ENCODE assay signal across 17 cellular contexts in genomic region chr4:108146346-108146745, GRCh38. TPM values are rescaled to one million over a fixed set of nuclear protein-coding genes. Genes with fewer than 3 reads are reported as not detected.
DNase-seq lines count a peak whose midpoint lies in the region; ATAC-seq and TF ChIP-seq lines count a peak whose summit lies in the region.
"Had no signal": no experiment of that assay in that cellular context is flagged by ENCODE, and none has a peak within 500 bp of the region (broad histone marks: within the 10 kb centered on the region; RNA-seq: fewer than 3 reads in every experiment).

No MANE protein-coding gene starts in this region.

- peaks cover 98% of the 10 kb centered on the region for H3K79me2 ChIP-seq in DND-41 (ENCODE audit: insufficient read depth, low read length)

- no peaks in the 10 kb centered on the region for H3K9me3 Mint-ChIP-seq in activated T-cell treated with anti-CD3 and anti-CD28 coated beads, Interleukin-2, amount 50 U/mL, for 72 hours
- H3K9me3 Mint-ChIP-seq in activated CD8-positive, alpha-beta T cell treated with anti-CD3 and anti-CD28 coated beads, Interleukin-2, amount 10 ng/mL, durations not matched to agents 7 days and 5 days (ENCODE audit: insufficient read depth) = no peaks in the 10 kb centered on the region
- H3K9me3 Mint-ChIP-seq in naive thymus-derived CD4-positive, alpha-beta T cell = no peaks in the 10 kb centered on the region
- H3K9me3 Mint-ChIP-seq in stimulated activated memory B cell treated with anti-CD40 and anti-IgM and Interleukin-4, amounts not matched to agents 10 μg/mL and 1 μg/mL and 100 μg/mL, for 72 hours = no peaks in the 10 kb centered on the region

- peaks cover 95% of the 10 kb centered on the region for H3K4me1 Mint-ChIP-seq in activated T-cell treated with anti-CD3 and anti-CD28 coated beads, Interleukin-2, amount 50 U/mL, for 72 hours (ENCODE audit: low read depth)
- H3K4me1 Mint-ChIP-seq in activated CD8-positive, alpha-beta T cell treated with anti-CD3 and anti-CD28 coated beads, Interleukin-2, amount 10 ng/mL, durations not matched to agents 7 days and 5 days (ENCODE audit: low read depth) = peaks cover 88% of the 10 kb centered on the region
- H3K4me1 Mint-ChIP-seq in naive thymus-derived CD4-positive, alpha-beta T cell = peaks cover 51 to 94% (median 92%) of the 10 kb centered on the region in 7 donors
- no peaks in the 10 kb centered on the region for H3K4me1 Mint-ChIP-seq in stimulated activated memory B cell treated with anti-CD40 and anti-IgM and Interleukin-4, amounts not matched to agents 10 μg/mL and 1 μg/mL and 100 μg/mL, for 72 hours

- no peak overlapping the region for H3K4me3 ChIP-seq in DND-41 (ENCODE audit: low read depth in 1 of 2, low read length in 2 of 2)
- peak overlapping the region; percentile 31 for H3K4me3 ChIP-seq in naive thymus-derived CD4-positive, alpha-beta T cell (ENCODE audit: low read length)
- H3K4me3 ChIP-seq: HAP-1 had no signal

- ATAC-seq in activated T-cell treated with anti-CD3 and anti-CD28 coated beads, Interleukin-2, amount 50 U/mL, for 72 hours (replicated peaks in 1 of 2) = no peak
- ATAC-seq in DND-41 (ENCODE audit: insufficient read depth, low read depth) = no peak
- no peak for ATAC-seq in activated CD8-positive, alpha-beta T cell treated with anti-CD3 and anti-CD28 coated beads, Interleukin-2, amount 10 ng/mL, durations not matched to agents 7 days and 5 days
- peak; percentile 50 for ATAC-seq in naive thymus-derived CD4-positive, alpha-beta T cell
- no peak for ATAC-seq in stimulated activated memory B cell treated with anti-CD40 and anti-IgM and Interleukin-4, amounts not matched to agents 10 μg/mL and 1 μg/mL and 100 μg/mL, for 72 hours
- ATAC-seq: PC-3 had no signal

- H3K4me3 Mint-ChIP-seq in activated T-cell treated with anti-CD3 and anti-CD28 coated beads, Interleukin-2, amount 50 U/mL, for 72 hours = peak overlapping the region; percentile 55 to 82
- H3K4me3 Mint-ChIP-seq in activated CD8-positive, alpha-beta T cell treated with anti-CD3 and anti-CD28 coated beads, Interleukin-2, amount 10 ng/mL, durations not matched to agents 7 days and 5 days = peak overlapping the region; percentile 4
- H3K4me3 Mint-ChIP-seq in naive thymus-derived CD4-positive, alpha-beta T cell = peak overlapping the region in 9 of 10 donors; percentile 66 to 86 (median 81)
- H3K4me3 Mint-ChIP-seq in stimulated activated memory B cell treated with anti-CD40 and anti-IgM and Interleukin-4, amounts not matched to agents 10 μg/mL and 1 μg/mL and 100 μg/mL, for 72 hours = no peak overlapping the region

- no peaks in the 10 kb centered on the region for H3K9me3 ChIP-seq in DND-41 (ENCODE audit: insufficient read depth, low read length, severe bottlenecking)
- no peaks in the 10 kb centered on the region for H3K9me3 ChIP-seq in naive thymus-derived CD4-positive, alpha-beta T cell (ENCODE audit: control insufficient read depth in 2 of 3, low read length in 3 of 3)
- H3K9me3 ChIP-seq: BE2C, HAP-1 had no signal

- in situ Hi-C loops in KBM-7 (cut with MboI; ENCODE audit: low pct_unique_long_range_greater_than_20kb, low sequenced_read_pairs) = no loop called here

- no peaks in the 10 kb centered on the region for H3K27me3 Mint-ChIP-seq in activated T-cell treated with anti-CD3 and anti-CD28 coated beads, Interleukin-2, amount 50 U/mL, for 72 hours (ENCODE audit: low read depth)
- H3K27me3 Mint-ChIP-seq in activated CD8-positive, alpha-beta T cell treated with anti-CD3 and anti-CD28 coated beads, Interleukin-2, amount 10 ng/mL, durations not matched to agents 7 days and 5 days (ENCODE audit: low read depth) = no peaks in the 10 kb centered on the region
- no peaks in the 10 kb centered on the region for H3K27me3 Mint-ChIP-seq in naive thymus-derived CD4-positive, alpha-beta T cell
- peaks cover 23% of the 10 kb centered on the region for H3K27me3 Mint-ChIP-seq in stimulated activated memory B cell treated with anti-CD40 and anti-IgM and Interleukin-4, amounts not matched to agents 10 μg/mL and 1 μg/mL and 100 μg/mL, for 72 hours

- H3K27ac Mint-ChIP-seq in activated T-cell treated with anti-CD3 and anti-CD28 coated beads, Interleukin-2, amount 50 U/mL, for 72 hours = peak overlapping the region; percentile 85
- peak overlapping the region; percentile 75 for H3K27ac Mint-ChIP-seq in activated CD8-positive, alpha-beta T cell treated with anti-CD3 and anti-CD28 coated beads, Interleukin-2, amount 10 ng/mL, durations not matched to agents 7 days and 5 days
- H3K27ac Mint-ChIP-seq in naive thymus-derived CD4-positive, alpha-beta T cell = peak overlapping the region; percentile 50 to 97 (median 92)
- no peak overlapping the region for H3K27ac Mint-ChIP-seq in stimulated activated memory B cell treated with anti-CD40 and anti-IgM and Interleukin-4, amounts not matched to agents 10 μg/mL and 1 μg/mL and 100 μg/mL, for 72 hours

- H2AFZ ChIP-seq in DND-41 (ENCODE audit: low read depth, low read length) = no peak overlapping the region

- peaks cover 10 to 15% of the 10 kb centered on the region in 2 donors for H3K36me3 Mint-ChIP-seq in activated T-cell treated with anti-CD3 and anti-CD28 coated beads, Interleukin-2, amount 50 U/mL, for 72 hours (ENCODE audit: insufficient read depth in 2 of 2)
- H3K36me3 Mint-ChIP-seq in activated CD8-positive, alpha-beta T cell treated with anti-CD3 and anti-CD28 coated beads, Interleukin-2, amount 10 ng/mL, durations not matched to agents 7 days and 5 days (ENCODE audit: low read depth) = peaks cover 58% of the 10 kb centered on the region
- peaks cover 16 to 46% (median 29%) of the 10 kb centered on the region in 5 donors for H3K36me3 Mint-ChIP-seq in naive thymus-derived CD4-positive, alpha-beta T cell
- no peaks in the 10 kb centered on the region for H3K36me3 Mint-ChIP-seq in stimulated activated memory B cell treated with anti-CD40 and anti-IgM and Interleukin-4, amounts not matched to agents 10 μg/mL and 1 μg/mL and 100 μg/mL, for 72 hours

- CTCF ChIA-PET in activated CD8-positive, alpha-beta T cell treated with anti-CD3 and anti-CD28 coated beads, Interleukin-2, amount 10 ng/mL, durations not matched to agents 7 days and 5 days (lab: Charles Lee) = interaction anchor here (1.1 to 3.9 kb wide), 6 partner anchors 10 to 116 kb away, joined by 3 to 21 read pairs (median 6); no protein-coding TSS in a partner anchor
- CTCF ChIA-PET in naive thymus-derived CD4-positive, alpha-beta T cell (lab: Charles Lee) = interaction anchor here (0.9 to 1.7 kb wide), 3 partner anchors 15 to 116 kb away, joined by 3 to 5 read pairs (median 4); no protein-coding TSS in a partner anchor

- H3K36me3 ChIP-seq in DND-41 (ENCODE audit: insufficient read depth, low read length) = peaks cover 91% of the 10 kb centered on the region
- peaks cover 0 to 18% (median 10%) of the 10 kb centered on the region in 3 experiments for H3K36me3 ChIP-seq in naive thymus-derived CD4-positive, alpha-beta T cell (ENCODE audit: control insufficient read depth in 2 of 3, insufficient read depth in 3 of 3, low read length in 3 of 3)
- H3K36me3 ChIP-seq: BE2C, HAP-1 had no signal

- POLR2A ChIA-PET in activated CD8-positive, alpha-beta T cell treated with anti-CD3 and anti-CD28 coated beads, Interleukin-2, amount 10 ng/mL, durations not matched to agents 7 days and 5 days (lab: Charles Lee) = interaction anchor here (0.7 to 1.1 kb wide), 2 partner anchors 9 to 37 kb away, joined by 3 read pairs; no protein-coding TSS in a partner anchor
- POLR2A ChIA-PET in naive thymus-derived CD4-positive, alpha-beta T cell (lab: Charles Lee) = interaction anchor here (0.6 to 21.9 kb wide), 14 partner anchors 9 to 386 kb away, joined by 3 to 400 read pairs (median 4); partner anchors contain the start of gene LEF1

- TF ChIP-seq CTCF in DND-41 (IDR thresholded peaks at IDR 0.05; ENCODE audit: borderline replicate concordance, extremely low read depth, low read length, poor library complexity, severe bottlenecking) = no peak

- peaks cover 84% of the 10 kb centered on the region for H3K4me1 ChIP-seq in DND-41 (ENCODE audit: insufficient read depth, low read length)
- H3K4me1 ChIP-seq in naive thymus-derived CD4-positive, alpha-beta T cell (ENCODE audit: control insufficient read depth in 2 of 2, insufficient read depth in 2 of 2, low read length in 2 of 2) = peaks cover 21 to 90% of the 10 kb centered on the region in 2 donors
- H3K4me1 ChIP-seq: BE2C had no signal

- no peak for DNase-seq in activated T-cell treated with anti-CD3 and anti-CD28 coated beads, Interleukin-2, amount 50 U/mL, for 72 hours
- no peak for DNase-seq in activated T-cell treated with anti-CD3 and anti-CD28 coated beads, Interleukin-2, amount 50 U/mL, for 48 hours
- DNase-seq in DND-41 (no peak), KBM-7 (no peak), AG20443 (ENCODE audit: low spot score) (no peak)
- no peak for DNase-seq in activated CD8-positive, alpha-beta T cell treated with anti-CD3 and anti-CD28 coated beads, Interleukin-2, amount 10 ng/mL, durations not matched to agents 7 days and 5 days
- peak in 2 of 9 donors; percentile 43 to 48 for DNase-seq in naive thymus-derived CD4-positive, alpha-beta T cell
- DNase-seq: BE2C, EL, Karpas-422, NCI-H1930, NCI-H2171, NCI-H446 treated with DMSO at 0.1 percent for 48 hours, NCI-H748 treated with DMSO at 0.1 percent for 48 hours, PC-3 had no signal

- no peak overlapping the region for H3K9ac ChIP-seq in DND-41 (ENCODE audit: low read depth, low read length)

- H4K20me1 ChIP-seq in DND-41 (ENCODE audit: insufficient read depth, low read length) = peaks cover 89% of the 10 kb centered on the region

- intact Hi-C loops in naive thymus-derived CD4-positive, alpha-beta T cell (cut with micrococcal nuclease) = loop anchor here (1.0 to 2.0 kb wide), 4 partner anchors 9 to 19 kb away; no protein-coding TSS in a partner anchor

- H3K4me2 ChIP-seq in DND-41 (ENCODE audit: insufficient read depth, low read length) = peak overlapping the region; percentile 35; the same call in 1 of the 2 replicates

- no peak overlapping the region for H3K27ac ChIP-seq in DND-41 (ENCODE audit: low read length)
- H3K27ac ChIP-seq in naive thymus-derived CD4-positive, alpha-beta T cell (ENCODE audit: low read depth, low read length) = peak overlapping the region; percentile 81

- H3K27me3 ChIP-seq in DND-41 (ENCODE audit: insufficient read depth, low read length, poor library complexity) = no peaks in the 10 kb centered on the region
- H3K27me3 ChIP-seq in naive thymus-derived CD4-positive, alpha-beta T cell (ENCODE audit: control insufficient read depth in 2 of 2, insufficient read depth in 2 of 2, low read length in 2 of 2) = no peaks in the 10 kb centered on the region

RNA-seq across cellular contexts. Expression of gene LEF1, which starts 22.4 kb away (rescaled TPM):
- total RNA-seq in activated T-cell treated with anti-CD3 and anti-CD28 coated beads, Interleukin-2, amount 50 U/mL, for 72 hours = 100 to 1,000 TPM; 130 to 175 TPM
- total RNA-seq in activated CD8-positive, alpha-beta T cell treated with anti-CD3 and anti-CD28 coated beads, Interleukin-2, amount 10 ng/mL, durations not matched to agents 7 days and 5 days = 100 to 1,000 TPM; 205 to 246 TPM
- 100 to 1,000 TPM; 270 to 830 (median 674) TPM for total RNA-seq in naive thymus-derived CD4-positive, alpha-beta T cell
- polyA plus RNA-seq in naive thymus-derived CD4-positive, alpha-beta T cell = 100 to 1,000 TPM; 637 to 928 TPM
